In the genomic region with DNA sequence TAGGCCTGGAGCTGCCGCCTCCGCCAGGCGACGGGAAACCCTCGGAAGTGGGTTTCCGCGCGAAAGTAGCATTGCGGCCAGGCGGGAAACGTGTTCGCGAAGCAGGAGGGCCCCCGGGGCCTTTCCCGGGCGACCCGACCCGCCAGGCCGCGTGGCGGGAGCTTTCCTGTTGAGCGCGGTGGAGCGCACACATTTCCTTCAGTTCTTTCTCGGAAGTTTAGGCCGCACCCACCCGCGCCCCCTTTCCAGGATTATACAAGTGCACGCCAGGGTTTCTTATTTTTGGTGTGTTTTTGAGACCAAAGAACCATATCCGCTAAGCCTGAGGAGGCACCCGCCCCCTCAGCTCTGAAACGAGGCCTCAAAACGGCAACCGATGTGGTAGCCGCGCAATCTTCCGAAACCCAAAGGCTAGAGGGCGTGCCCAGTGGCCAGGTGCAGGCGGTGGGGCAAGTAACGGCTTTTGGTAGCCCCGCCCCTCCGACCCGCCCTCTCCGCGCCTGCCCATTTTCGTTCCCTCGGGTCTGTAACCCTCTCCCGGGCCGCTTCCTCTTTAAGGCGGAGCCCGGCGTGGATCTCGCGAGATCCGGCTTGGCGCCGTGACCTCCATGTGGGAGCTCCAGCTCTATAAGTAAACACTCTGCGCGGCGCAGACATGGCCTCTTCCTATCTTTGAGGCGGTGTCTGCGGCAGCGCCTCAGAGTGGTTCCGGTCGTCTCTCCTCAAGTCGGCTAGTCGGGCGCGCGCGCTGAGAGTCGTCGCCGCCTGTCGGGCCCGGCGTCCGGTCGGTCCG, we compare ENCODE assay signal across 8 cellular contexts. TPM values are rescaled to one million over a fixed set of nuclear protein-coding genes. Genes with fewer than 3 reads are reported as not detected.
A peak's percentile ranks its signal among the peaks of the same experiment; 100 is the strongest.
DNase-seq lines count a peak whose midpoint lies in the region; ATAC-seq and TF ChIP-seq lines count a peak whose summit lies in the region.

A gene with protein sequence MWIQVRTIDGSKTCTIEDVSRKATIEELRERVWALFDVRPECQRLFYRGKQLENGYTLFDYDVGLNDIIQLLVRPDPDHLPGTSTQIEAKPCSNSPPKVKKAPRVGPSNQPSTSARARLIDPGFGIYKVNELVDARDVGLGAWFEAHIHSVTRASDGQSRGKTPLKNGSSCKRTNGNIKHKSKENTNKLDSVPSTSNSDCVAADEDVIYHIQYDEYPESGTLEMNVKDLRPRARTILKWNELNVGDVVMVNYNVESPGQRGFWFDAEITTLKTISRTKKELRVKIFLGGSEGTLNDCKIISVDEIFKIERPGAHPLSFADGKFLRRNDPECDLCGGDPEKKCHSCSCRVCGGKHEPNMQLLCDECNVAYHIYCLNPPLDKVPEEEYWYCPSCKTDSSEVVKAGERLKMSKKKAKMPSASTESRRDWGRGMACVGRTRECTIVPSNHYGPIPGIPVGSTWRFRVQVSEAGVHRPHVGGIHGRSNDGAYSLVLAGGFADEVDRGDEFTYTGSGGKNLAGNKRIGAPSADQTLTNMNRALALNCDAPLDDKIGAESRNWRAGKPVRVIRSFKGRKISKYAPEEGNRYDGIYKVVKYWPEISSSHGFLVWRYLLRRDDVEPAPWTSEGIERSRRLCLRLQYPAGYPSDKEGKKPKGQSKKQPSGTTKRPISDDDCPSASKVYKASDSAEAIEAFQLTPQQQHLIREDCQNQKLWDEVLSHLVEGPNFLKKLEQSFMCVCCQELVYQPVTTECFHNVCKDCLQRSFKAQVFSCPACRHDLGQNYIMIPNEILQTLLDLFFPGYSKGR (plus strand): TSS at position 628 of the 793 bp plus-strand sequence. CDS start 292 bp downstream, outside the sequence.

- intact Hi-C loops in cardiac septum (cut with DNase I) = loop anchor here (5.0 to 10.0 kb wide), 3 partner anchors 52 to 270 kb away; no protein-coding TSS in a partner anchor

- H3K4me3 ChIP-seq in GM12865 (ENCODE audit: low read depth, low read length) (peak within 1 kb of the TSS; percentile 74), adipocyte (ENCODE audit: low read length) (peak within 1 kb of the TSS; percentile 96)

- peak; percentile 75 for ATAC-seq in HG02763 (IDR thresholded peaks at IDR 0.05; ENCODE audit: unreplicated experiment)

- H3K36me3 ChIP-seq in adipocyte (ENCODE audit: control insufficient read depth, insufficient read depth, low read length, severe bottlenecking) = no peaks in the 10 kb centered on the region

- H3K27me3 Mint-ChIP-seq in type B pancreatic cell = peaks cover 8% of the 10 kb centered on the region

- H3K4me1 ChIP-seq in adipocyte (ENCODE audit: control insufficient read depth, insufficient read depth, low read length) = peaks cover 36% of the 10 kb centered on the region

- H3K4me1 Mint-ChIP-seq in type B pancreatic cell (ENCODE audit: unreplicated experiment) = peaks cover 17% of the 10 kb centered on the region

- DNase-seq in GM12865 (ENCODE audit: low read depth) (peak; percentile 100), NCI-H1417 treated with DMSO at 0.1 percent for 48 hours (lab: John Stamatoyannopoulos, UW) (peak; percentile 36), SW480 (ENCODE audit: low spot score) (peak; percentile 96), adipocyte (ENCODE audit: low read depth) (peak; percentile 99), cardiac septum (ENCODE audit: low spot score) (peak; percentile 99), pons (ENCODE audit: low spot score) (peak; percentile 98), type B pancreatic cell (ENCODE audit: extremely low spot score, unreplicated experiment) (peak; percentile 97)

- H3K27me3 ChIP-seq in adipocyte (replicated peaks; ENCODE audit: control insufficient read depth, insufficient read depth, low read length) = no peaks in the 10 kb centered on the region

- TF ChIP-seq CTCF in GM12865 (IDR thresholded peaks at IDR 0.05; ENCODE audit: insufficient read depth, low read depth, low read length, missing control alignments) (no peak), type B pancreatic cell (conservative IDR thresholded peaks at IDR 0.05) (peak; percentile 26)

- no peaks in the 10 kb centered on the region for H3K9me3 Mint-ChIP-seq in type B pancreatic cell

- peak within 1 kb of the TSS; percentile 89 for H3K4me3 Mint-ChIP-seq in type B pancreatic cell

- peak within 1 kb of the TSS; percentile 85 for H3K27ac Mint-ChIP-seq in type B pancreatic cell

- H3K36me3 Mint-ChIP-seq in type B pancreatic cell = peaks cover 8% of the 10 kb centered on the region

- H3K9me3 ChIP-seq in adipocyte (ENCODE audit: control insufficient read depth, low read length) = no peaks in the 10 kb centered on the region

- H3K9ac ChIP-seq in adipocyte (ENCODE audit: low read length) = peak within 1 kb of the TSS; percentile 95

RNA-seq across cellular contexts. Expression of the gene that starts here (rescaled TPM):
- total RNA-seq in cardiac septum (14.3 TPM), type B pancreatic cell (ENCODE audit: low replicate concordance) (42.3 and 61.0 TPM in 2 replicates)

Comparison
In these comparisons a context has a peak if more than half of its experiments do, and no peak if none do; other contexts are left out.
1. Peak in every context shown above with its lines: DNase-seq, ATAC-seq and H3K4me3 ChIP-seq.
2. DNase-seq: peak in every context shown above with its lines; median percentile 100 in GM12865; 99 in adipocyte; 99 in cardiac septum; 98 in pons; 97 in type B pancreatic cell; 96 in SW480; 36 in NCI-H1417 treated with DMSO at 0.1 percent for 48 hours.